17 cellular contexts compared by ENCODE assay signal in the genomic region with DNA sequence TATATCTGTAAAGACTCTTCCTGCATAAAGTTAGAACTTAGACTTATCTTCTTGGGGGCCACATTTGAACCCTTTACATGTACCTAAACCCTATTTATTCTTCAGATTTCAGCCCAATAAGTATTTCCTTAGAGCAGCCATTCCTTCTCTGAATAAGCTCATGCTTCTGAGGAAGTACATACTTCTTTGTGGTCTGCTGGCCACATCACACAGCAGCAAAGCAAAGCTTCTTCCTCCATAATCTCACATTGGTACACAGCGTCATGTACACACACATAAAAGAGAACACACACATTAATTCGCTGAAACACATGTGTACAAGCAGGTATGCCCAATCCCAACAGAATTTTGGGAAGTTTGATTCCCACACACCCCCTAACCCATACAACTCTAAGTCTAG.
DNase-seq lines count a peak whose midpoint lies in the region; TF ChIP-seq lines count a peak whose summit lies in the region.
"Had no signal": no experiment of that assay in that cellular context is flagged by ENCODE, and none has a peak within 500 bp of the region (broad histone marks: within the 10 kb centered on the region; RNA-seq: fewer than 3 reads in every experiment).

No MANE protein-coding gene starts in this region.

- peaks cover 17% of the 10 kb centered on the region for H3K9me3 Mint-ChIP-seq in neural crest cell
- peaks cover 20% of the 10 kb centered on the region for H3K9me3 Mint-ChIP-seq in activated naive CD4-positive, alpha-beta T cell treated with anti-CD3 and anti-CD28 coated beads, Interleukin-2, amount 10 ng/mL, durations not matched to agents 7 days and 5 days
- H3K9me3 Mint-ChIP-seq in activated T-helper 1 cell treated with anti-CD3 and anti-CD28 coated beads, Interleukin-12 subunit alpha, Interleukin-12 subunit beta, Interleukin-2, Interleukin-4 antibody, amounts not matched to agents 30 ng/mL and 10 ng/mL and 1 ng/mL, durations not matched to agents 14 hours and 24 hours and 36 hours: peaks cover 3% of the 10 kb centered on the region

- H3K4me1 Mint-ChIP-seq in neural crest cell: peaks cover 22% of the 10 kb centered on the region
- H3K4me1 Mint-ChIP-seq in activated naive CD4-positive, alpha-beta T cell treated with anti-CD3 and anti-CD28 coated beads, Interleukin-2, amount 10 ng/mL, durations not matched to agents 7 days and 5 days: no peaks in the 10 kb centered on the region
- no peaks in the 10 kb centered on the region for H3K4me1 Mint-ChIP-seq in activated T-helper 1 cell treated with anti-CD3 and anti-CD28 coated beads, Interleukin-12 subunit alpha, Interleukin-12 subunit beta, Interleukin-2, Interleukin-4 antibody, amounts not matched to agents 30 ng/mL and 10 ng/mL and 1 ng/mL, durations not matched to agents 14 hours and 24 hours and 36 hours (ENCODE audit: low read depth)
- H3K4me1 Mint-ChIP-seq: CD14-positive monocyte had no signal

- no peak overlapping the region for H3K4me3 ChIP-seq in brain microvascular endothelial cell (ENCODE audit: low read depth, low read length)
- H3K4me3 ChIP-seq: MG63 had no signal

- no peaks in the 10 kb centered on the region for H3K27me3 ChIP-seq in brain microvascular endothelial cell (replicated peaks)
- H3K27me3 ChIP-seq: MG63 had no signal

- intact Hi-C loops in activated T-helper 1 cell treated with anti-CD3 and anti-CD28 coated beads, Interleukin-12 subunit alpha, Interleukin-12 subunit beta, Interleukin-2, Interleukin-4 antibody, amounts not matched to agents 30 ng/mL and 10 ng/mL and 1 ng/mL, durations not matched to agents 14 hours and 24 hours and 36 hours (cut with micrococcal nuclease): no loop called here

- H3K27ac ChIP-seq in brain microvascular endothelial cell: no peak overlapping the region

- CTCF ChIA-PET in activated naive CD4-positive, alpha-beta T cell treated with anti-CD3 and anti-CD28 coated beads, Interleukin-2, amount 10 ng/mL, durations not matched to agents 7 days and 5 days (lab: Charles Lee): no interaction called here

- DNase-seq in ELR (ENCODE audit: low read depth) (peak; percentile 20), NCI-H226 (peak; percentile 10), brain microvascular endothelial cell (peak; percentile 35), neural crest cell (ENCODE audit: low read depth, low spot score) (no peak), SW480 (ENCODE audit: low spot score) (no peak), HPDE6-E6E7 (ENCODE audit: extremely low spot score) (no peak)
- DNase-seq in activated naive CD4-positive, alpha-beta T cell treated with anti-CD3 and anti-CD28 coated beads, Interleukin-2, amount 10 ng/mL, durations not matched to agents 7 days and 5 days: no peak
- no peak for DNase-seq in activated T-helper 1 cell treated with anti-CD3 and anti-CD28 coated beads, Interleukin-12 subunit alpha, Interleukin-12 subunit beta, Interleukin-2, Interleukin-4 antibody, amounts not matched to agents 30 ng/mL and 10 ng/mL and 1 ng/mL, durations not matched to agents 14 hours and 24 hours and 36 hours (ENCODE audit: low spot score)
- DNase-seq: AML-193; COR-L47; KBM-7; MG63; NCI-H187 treated with DMSO at 0.1 percent for 48 hours; NCI-H69; NK-92 treated with Interleukin-12 subunit alpha and Interleukin-12 subunit beta, amount 100 ng/mL, for 24 hours; SW 1271 had no signal

- H3K36me3 ChIP-seq in brain microvascular endothelial cell (replicated peaks): no peaks in the 10 kb centered on the region
- H3K36me3 ChIP-seq: MG63 had no signal

- peak overlapping the region; percentile 22 for H3K27ac Mint-ChIP-seq in neural crest cell (ENCODE audit: unreplicated experiment)
- no peak overlapping the region for H3K27ac Mint-ChIP-seq in activated naive CD4-positive, alpha-beta T cell treated with anti-CD3 and anti-CD28 coated beads, Interleukin-2, amount 10 ng/mL, durations not matched to agents 7 days and 5 days
- H3K27ac Mint-ChIP-seq in activated T-helper 1 cell treated with anti-CD3 and anti-CD28 coated beads, Interleukin-12 subunit alpha, Interleukin-12 subunit beta, Interleukin-2, Interleukin-4 antibody, amounts not matched to agents 30 ng/mL and 10 ng/mL and 1 ng/mL, durations not matched to agents 14 hours and 24 hours and 36 hours: no peak overlapping the region
- H3K27ac Mint-ChIP-seq: CD14-positive monocyte had no signal

- H3K36me3 Mint-ChIP-seq in neural crest cell (ENCODE audit: low read depth): peaks cover 4% of the 10 kb centered on the region
- H3K36me3 Mint-ChIP-seq in activated naive CD4-positive, alpha-beta T cell treated with anti-CD3 and anti-CD28 coated beads, Interleukin-2, amount 10 ng/mL, durations not matched to agents 7 days and 5 days: no peaks in the 10 kb centered on the region
- no peaks in the 10 kb centered on the region for H3K36me3 Mint-ChIP-seq in activated T-helper 1 cell treated with anti-CD3 and anti-CD28 coated beads, Interleukin-12 subunit alpha, Interleukin-12 subunit beta, Interleukin-2, Interleukin-4 antibody, amounts not matched to agents 30 ng/mL and 10 ng/mL and 1 ng/mL, durations not matched to agents 14 hours and 24 hours and 36 hours (ENCODE audit: low read depth)
- H3K36me3 Mint-ChIP-seq: CD14-positive monocyte had no signal

- no peak overlapping the region for H3K4me3 Mint-ChIP-seq in neural crest cell
- no peak overlapping the region for H3K4me3 Mint-ChIP-seq in activated naive CD4-positive, alpha-beta T cell treated with anti-CD3 and anti-CD28 coated beads, Interleukin-2, amount 10 ng/mL, durations not matched to agents 7 days and 5 days
- no peak overlapping the region for H3K4me3 Mint-ChIP-seq in activated T-helper 1 cell treated with anti-CD3 and anti-CD28 coated beads, Interleukin-12 subunit alpha, Interleukin-12 subunit beta, Interleukin-2, Interleukin-4 antibody, amounts not matched to agents 30 ng/mL and 10 ng/mL and 1 ng/mL, durations not matched to agents 14 hours and 24 hours and 36 hours
- H3K4me3 Mint-ChIP-seq: CD14-positive monocyte had no signal

- TF ChIP-seq CTCF in brain microvascular endothelial cell (IDR thresholded peaks at IDR 0.05; ENCODE audit: low read depth, low read length, missing control alignments) (no peak), neural crest cell (conservative IDR thresholded peaks at IDR 0.05) (no peak)

- in situ Hi-C loops in brain microvascular endothelial cell (cut with HindIII; ENCODE audit: low pct_ligation_motif_present, low sequenced_read_pairs): no loop called here

- H3K27me3 Mint-ChIP-seq in neural crest cell (ENCODE audit: low read depth): no peaks in the 10 kb centered on the region
- no peaks in the 10 kb centered on the region for H3K27me3 Mint-ChIP-seq in activated naive CD4-positive, alpha-beta T cell treated with anti-CD3 and anti-CD28 coated beads, Interleukin-2, amount 10 ng/mL, durations not matched to agents 7 days and 5 days
- no peaks in the 10 kb centered on the region for H3K27me3 Mint-ChIP-seq in activated T-helper 1 cell treated with anti-CD3 and anti-CD28 coated beads, Interleukin-12 subunit alpha, Interleukin-12 subunit beta, Interleukin-2, Interleukin-4 antibody, amounts not matched to agents 30 ng/mL and 10 ng/mL and 1 ng/mL, durations not matched to agents 14 hours and 24 hours and 36 hours (ENCODE audit: insufficient read depth)

Comparison
In these comparisons a context has a peak if more than half of its experiments do, and no peak if none do; other contexts are left out.
1. DNase-seq: peak in ELR (single experiment), NCI-H226 (single experiment) and brain microvascular endothelial cell (single experiment); none in neural crest cell (single experiment), activated naive CD4-positive, alpha-beta T cell treated with anti-CD3 and anti-CD28 coated beads, Interleukin-2, amount 10 ng/mL, durations not matched to agents 7 days and 5 days (single experiment), SW480 (single experiment), HPDE6-E6E7 (single experiment) and activated T-helper 1 cell treated with anti-CD3 and anti-CD28 coated beads, Interleukin-12 subunit alpha, Interleukin-12 subunit beta, Interleukin-2, Interleukin-4 antibody, amounts not matched to agents 30 ng/mL and 10 ng/mL and 1 ng/mL, durations not matched to agents 14 hours and 24 hours and 36 hours (single experiment).